ENCODE assay signal across 8 cellular contexts in the genomic region with DNA sequence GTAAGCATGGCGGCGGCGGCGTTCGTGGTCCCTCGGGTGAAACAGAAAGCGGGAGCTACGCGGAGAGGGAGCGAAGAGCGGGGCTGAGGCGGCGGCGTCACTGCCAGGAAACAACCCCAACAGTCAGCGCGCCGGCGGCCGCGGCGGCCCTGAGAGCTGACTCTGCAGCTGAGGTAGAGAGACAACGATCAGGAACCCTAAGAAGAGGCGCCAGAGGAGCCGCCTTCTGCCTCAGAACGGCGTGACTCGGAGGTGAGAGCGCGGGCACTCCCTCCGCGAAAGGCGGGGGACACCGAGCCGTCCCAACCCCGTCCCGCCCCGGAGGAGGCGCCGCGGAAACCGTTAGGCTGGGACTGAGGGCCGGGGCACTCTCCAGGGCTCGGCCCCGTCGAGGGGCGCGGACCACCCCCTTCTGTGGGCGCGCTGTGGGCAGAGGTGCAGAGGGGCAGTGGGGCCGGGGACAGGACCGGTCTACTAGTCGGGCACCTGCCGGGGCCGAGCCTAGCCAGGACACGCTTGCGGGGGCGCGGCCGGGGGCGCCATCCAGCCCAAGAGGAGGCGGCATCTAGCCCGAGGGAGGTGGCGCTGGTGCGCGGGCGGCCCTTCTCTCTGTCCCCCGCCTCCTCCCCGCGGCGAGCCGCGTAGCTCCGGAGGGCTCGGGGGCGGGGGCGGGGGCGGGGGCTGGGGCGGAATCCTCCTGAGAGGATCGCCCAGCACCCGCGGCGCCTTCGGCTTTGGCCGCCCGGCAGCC. TPM values are rescaled to one million over a fixed set of nuclear protein-coding genes. Genes with fewer than 3 reads are reported as not detected.
DNase-seq lines count a peak whose midpoint lies in the region; ATAC-seq, FAIRE-seq and TF ChIP-seq lines count a peak whose summit lies in the region.

No MANE protein-coding gene starts in this region.

- DNase-seq in GM13977 (ENCODE audit: low spot score) (peak; percentile 93), NCI-H128 (lab: John Stamatoyannopoulos, UW; ENCODE audit: unreplicated experiment) (peak; percentile 68), T-helper 1 cell (peak; percentile 76 to 91 (median 85)), amniotic stem cell (lab: John Stamatoyannopoulos, UW) (peak; percentile 70), left ventricle myocardium superior (peak; percentile 91), pulmonary artery endothelial cell (ENCODE audit: low read depth, low spot score) (peak; percentile 51), urothelium cell line (ENCODE audit: low spot score) (peak; percentile 80)

- in situ Hi-C loops in GM13977 (cut with MboI; ENCODE audit: low pct_unique_long_range_greater_than_20kb, low sequenced_read_pairs, unreplicated experiment): no loop called here

- ATAC-seq in HG02763 (IDR thresholded peaks at IDR 0.05; ENCODE audit: unreplicated experiment): peak; percentile 55
- ATAC-seq in left ventricle myocardium superior: peak; percentile 95

- TF ChIP-seq CTCF in GM13977 (IDR thresholded peaks at IDR 0.05; ENCODE audit: extremely low read depth, insufficient read depth, missing control alignments): peak; percentile 20

- intact Hi-C loops in left ventricle myocardium superior (cut with micrococcal nuclease): no loop called here

- no peak for FAIRE-seq in urothelium cell line (lab: Jason Lieb, UNC)

RNA-seq across cellular contexts. Expression of a gene that starts 0.4 kb away (rescaled TPM):
- total RNA-seq in left ventricle myocardium superior: 18.4 TPM
- 53.8 and 70.4 TPM in 2 replicates for total RNA-seq in pulmonary artery endothelial cell

Comparison
In these comparisons a context has a peak if more than half of its experiments do, and no peak if none do; other contexts are left out.
1. Peak in every context shown above with its lines: DNase-seq and ATAC-seq.